In genomic region chr11:2677127-2677526, GRCh38 we compare ENCODE assay signal across 1 cellular context.
TF ChIP-seq lines count a peak whose summit lies in the region.

No MANE protein-coding gene starts in this region.

TF ChIP-seq in GM12878, 131 proteins besides CTCF, POLR2A, EP300 and RAD21 (continued from another document):
- no peak for TF ChIP-seq IRF4 (IDR thresholded peaks at IDR 0.05; ENCODE audit: low read depth, low read length)
